Comparison of ENCODE assay signal across 25 cellular contexts in the genomic region with DNA sequence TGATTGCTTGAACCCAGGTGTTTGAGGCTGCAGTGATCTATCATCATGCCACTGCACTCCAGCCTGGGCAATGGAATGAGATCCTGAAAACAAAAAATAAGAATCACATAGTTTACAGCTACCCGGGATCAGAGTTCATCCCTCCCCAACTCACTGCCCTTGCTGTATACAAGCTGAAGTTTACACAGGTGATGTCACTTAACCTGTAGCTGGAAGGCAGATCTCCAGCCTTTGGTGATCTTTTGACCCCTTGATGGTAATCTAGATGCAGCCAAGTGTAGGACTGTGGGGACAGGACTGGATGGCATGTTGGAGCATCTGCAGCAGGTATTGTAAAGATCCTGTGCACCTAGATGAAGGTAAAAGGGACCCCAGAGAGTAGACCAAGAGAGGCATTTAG.
"Had no signal": no experiment of that assay in that cellular context is flagged by ENCODE, and none has a peak within 500 bp of the region (broad histone marks: within the 10 kb centered on the region; RNA-seq: fewer than 3 reads in every experiment).

No MANE protein-coding gene starts in this region.

- H3K27me3 ChIP-seq: esophagus squamous epithelium, left lung, ovary, sigmoid colon, spleen, testis, tibial artery had no signal

- ATAC-seq: effector memory CD8-positive, alpha-beta T cell; heart right ventricle; left lung; naive thymus-derived CD4-positive, alpha-beta T cell; psoas muscle; right cardiac atrium; stimulated activated naive CD8-positive, alpha-beta T cell treated with anti-CD3 and anti-CD28 coated beads, Interleukin-15, Interleukin-2, amounts not matched to agents 100 U/mL and 50 U/mL, for 24 hours had no signal

- H3K27ac ChIP-seq: esophagus squamous epithelium, heart right ventricle, left lung, ovary, psoas muscle, sigmoid colon, spleen, testis had no signal

- DNase-seq: cortex of kidney; effector memory CD8-positive, alpha-beta T cell; erythroblast; esophagus squamous epithelium; foreskin melanocyte; glutamatergic neuron; heart right ventricle; hypothalamus; immature natural killer cell; kidney glomerular epithelial cell; left lung; mesenchymal stem cell; naive thymus-derived CD4-positive, alpha-beta T cell; occipital lobe; ovary; posterior cingulate gyrus; psoas muscle; right cardiac atrium; sigmoid colon; spleen; stimulated activated CD4-positive, alpha-beta T cell treated with anti-CD3 and anti-CD28 coated beads, Interleukin-4, amount 100 ng/mL, for 4 hours; stimulated activated naive CD8-positive, alpha-beta T cell treated with anti-CD3 and anti-CD28 coated beads, Interleukin-15, Interleukin-2, amounts not matched to agents 100 U/mL and 50 U/mL, for 24 hours; substantia nigra; testis; tibial artery had no signal

- H3K36me3 ChIP-seq: esophagus squamous epithelium, heart right ventricle, left lung, ovary, sigmoid colon, spleen, tibial artery had no signal

- H3K4me3 ChIP-seq: esophagus squamous epithelium, heart right ventricle, left lung, ovary, psoas muscle, sigmoid colon, spleen, testis, tibial artery had no signal

- H3K4me1 ChIP-seq: esophagus squamous epithelium, heart right ventricle, left lung, psoas muscle, sigmoid colon, spleen, testis had no signal

- H3K9me3 ChIP-seq: esophagus squamous epithelium, heart right ventricle, left lung, ovary, psoas muscle, sigmoid colon, spleen, testis, tibial artery had no signal
